ENCODE assay signal across 10 cellular contexts in the genomic region with DNA sequence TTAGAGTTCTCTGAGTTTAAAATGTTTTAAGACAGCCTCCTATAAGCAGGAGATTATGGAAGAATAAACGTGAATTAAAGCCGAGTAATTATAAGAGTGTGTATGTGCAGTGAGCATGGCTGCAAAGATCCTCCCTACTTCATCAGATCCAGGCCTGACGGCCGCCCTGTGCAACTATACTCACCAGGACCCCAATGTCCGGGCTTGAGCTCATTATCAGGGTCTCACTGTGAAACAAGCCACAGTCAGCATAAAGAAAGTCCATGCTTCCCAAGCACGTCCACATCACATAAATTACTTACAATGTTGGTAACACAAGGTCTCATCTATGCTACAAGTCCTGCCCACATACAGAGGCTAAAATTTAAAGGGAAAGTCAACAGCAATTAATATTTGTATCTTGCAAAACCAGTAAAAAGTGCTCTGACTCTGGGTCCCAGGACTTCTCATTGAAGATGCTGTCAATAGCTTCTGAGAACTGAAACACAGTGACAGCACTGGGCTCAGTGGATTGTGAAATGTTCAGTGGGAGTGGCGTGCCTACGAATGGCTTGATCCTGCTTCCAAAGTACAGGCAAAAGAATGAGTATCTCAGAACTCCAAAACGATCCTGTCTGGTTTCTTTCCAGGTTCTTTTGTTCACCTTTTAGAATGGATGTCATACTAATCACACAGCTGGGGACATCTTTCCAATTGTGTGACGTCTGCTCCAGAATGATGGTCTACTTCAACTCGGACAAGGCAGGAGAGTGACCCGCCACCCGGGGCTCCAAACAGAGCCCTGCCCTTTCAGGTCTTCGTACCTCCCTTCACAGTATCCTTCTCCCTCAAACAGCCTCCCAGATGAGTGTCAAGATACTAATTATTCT.
A peak's percentile ranks its signal among the peaks of the same experiment; 100 is the strongest.
DNase-seq lines count a peak whose midpoint lies in the region; ATAC-seq and TF ChIP-seq lines count a peak whose summit lies in the region.
"Had no signal": no experiment of that assay in that cellular context is flagged by ENCODE, and none has a peak within 500 bp of the region (broad histone marks: within the 10 kb centered on the region; RNA-seq: fewer than 3 reads in every experiment).

No MANE protein-coding gene starts in this region.

- H3K9me3 Mint-ChIP-seq in naive B cell, result no peaks in the 10 kb centered on the region
- no peaks in the 10 kb centered on the region for H3K9me3 Mint-ChIP-seq in activated naive CD4-positive, alpha-beta T cell treated with anti-CD3 and anti-CD28 coated beads, Interleukin-2, amount 10 ng/mL, durations not matched to agents 7 days and 5 days

- TF ChIP-seq POLR2A in esophagus muscularis mucosa (IDR thresholded peaks at IDR 0.05; ENCODE audit: low read depth) (no peak), uterus (IDR thresholded peaks at IDR 0.05) (no peak)

- H3K9me3 ChIP-seq in esophagus muscularis mucosa (no peaks in the 10 kb centered on the region), uterus (no peaks in the 10 kb centered on the region)

- H3K36me3 ChIP-seq in esophagus muscularis mucosa, result no peaks in the 10 kb centered on the region
- H3K36me3 ChIP-seq in uterus, result no peaks in the 10 kb centered on the region

- H3K27ac ChIP-seq in esophagus muscularis mucosa (replicated peaks in 1 of 4) (peak overlapping the region; percentile 94 to 97 (median 96)), uterus (peak overlapping the region; percentile 48 to 90)
- H3K27ac ChIP-seq: 22Rv1 had no signal

- no peaks in the 10 kb centered on the region for H3K36me3 Mint-ChIP-seq in naive B cell
- no peaks in the 10 kb centered on the region for H3K36me3 Mint-ChIP-seq in activated naive CD4-positive, alpha-beta T cell treated with anti-CD3 and anti-CD28 coated beads, Interleukin-2, amount 10 ng/mL, durations not matched to agents 7 days and 5 days

- H3K4me3 ChIP-seq in esophagus muscularis mucosa (no peak overlapping the region), uterus (no peak overlapping the region)

- no peak for TF ChIP-seq EP300 in esophagus muscularis mucosa (IDR thresholded peaks at IDR 0.05)

- peaks cover 97 to 100% (median 98%) of the 10 kb centered on the region in 4 donors for H3K4me1 ChIP-seq in esophagus muscularis mucosa
- H3K4me1 ChIP-seq in uterus, result peaks cover 9 to 18% of the 10 kb centered on the region in 2 donors

- H3K4me3 Mint-ChIP-seq in naive B cell, result peak overlapping the region in 6 of 8 donors; percentile 1 to 91 (median 70)
- no peak overlapping the region for H3K4me3 Mint-ChIP-seq in activated naive CD4-positive, alpha-beta T cell treated with anti-CD3 and anti-CD28 coated beads, Interleukin-2, amount 10 ng/mL, durations not matched to agents 7 days and 5 days

- H3K27me3 Mint-ChIP-seq in naive B cell, result no peaks in the 10 kb centered on the region
- no peaks in the 10 kb centered on the region for H3K27me3 Mint-ChIP-seq in activated naive CD4-positive, alpha-beta T cell treated with anti-CD3 and anti-CD28 coated beads, Interleukin-2, amount 10 ng/mL, durations not matched to agents 7 days and 5 days

- intact Hi-C loops in esophagus muscularis mucosa (cut with DNase I), result no loop called here
- intact Hi-C loops in uterus (cut with DNase I; ENCODE audit: low total_unique reads), result no loop called here

- peak; percentile 61 for DNase-seq in SIG-M5 treated with dmso at 0.1 percent for 504 hours (lab: John Stamatoyannopoulos, UW; ENCODE audit: unreplicated experiment)
- DNase-seq in SIG-M5 (lab: John Stamatoyannopoulos, UW), result no peak
- DNase-seq in esophagus muscularis mucosa (ENCODE audit: extremely low spot score), result no peak
- no peak for DNase-seq in naive B cell
- peak; percentile 47 to 61 for DNase-seq in uterus
- DNase-seq in activated naive CD4-positive, alpha-beta T cell treated with anti-CD3 and anti-CD28 coated beads, Interleukin-2, amount 10 ng/mL, durations not matched to agents 7 days and 5 days, result no peak
- DNase-seq: activated CD4-positive, CD25-positive, alpha-beta regulatory T cell had no signal

- TF ChIP-seq CTCF in esophagus muscularis mucosa (IDR thresholded peaks at IDR 0.05) (no peak), uterus (IDR thresholded peaks at IDR 0.05) (no peak)

- H3K27me3 ChIP-seq in esophagus muscularis mucosa (no peaks in the 10 kb centered on the region), uterus (no peaks in the 10 kb centered on the region)

- WGBS in esophagus muscularis mucosa, result 55% methylated on average over 14 of the region's 14 CpGs

- peaks cover 83 to 96% (median 91%) of the 10 kb centered on the region in 3 donors for H3K4me1 Mint-ChIP-seq in naive B cell
- H3K4me1 Mint-ChIP-seq in activated naive CD4-positive, alpha-beta T cell treated with anti-CD3 and anti-CD28 coated beads, Interleukin-2, amount 10 ng/mL, durations not matched to agents 7 days and 5 days, result peaks cover 20% of the 10 kb centered on the region

- H3K27ac Mint-ChIP-seq in naive B cell, result peak overlapping the region; percentile 97 to 100 (median 98)
- no peak overlapping the region for H3K27ac Mint-ChIP-seq in activated naive CD4-positive, alpha-beta T cell treated with anti-CD3 and anti-CD28 coated beads, Interleukin-2, amount 10 ng/mL, durations not matched to agents 7 days and 5 days

- ATAC-seq in naive B cell (ENCODE audit: low read depth in 2 of 2) (no peak), GM21447 (IDR thresholded peaks at IDR 0.05; ENCODE audit: unreplicated experiment) (no peak)
- ATAC-seq in activated CD4-positive, CD25-positive, alpha-beta regulatory T cell treated with anti-CD3 and anti-CD28 coated beads, Interleukin-2, amount 50 U/mL, for 24 hours, result no peak

- CTCF ChIA-PET in activated naive CD4-positive, alpha-beta T cell treated with anti-CD3 and anti-CD28 coated beads, Interleukin-2, amount 10 ng/mL, durations not matched to agents 7 days and 5 days (lab: Charles Lee), result interaction anchor here (1.1 to 1.4 kb wide), 2 partner anchors 10 to 105 kb away, joined by 3 to 4 read pairs; no protein-coding TSS in a partner anchor

Comparison
In these comparisons a context has a peak if more than half of its experiments do, and no peak if none do; other contexts are left out.
1. DNase-seq: peak in SIG-M5 treated with dmso at 0.1 percent for 504 hours (single experiment) and uterus (2 of 2); none in SIG-M5 (single experiment), esophagus muscularis mucosa (single experiment), naive B cell (single experiment) and activated naive CD4-positive, alpha-beta T cell treated with anti-CD3 and anti-CD28 coated beads, Interleukin-2, amount 10 ng/mL, durations not matched to agents 7 days and 5 days (single experiment).